ENCODE assay signal across 15 cellular contexts in genomic region chrX:110267874-110268273, GRCh38. TPM values are rescaled to one million over a fixed set of nuclear protein-coding genes. Genes with fewer than 3 reads are reported as not detected.
DNase-seq lines count a peak whose midpoint lies in the region; ATAC-seq and TF ChIP-seq lines count a peak whose summit lies in the region.
"Had no signal": no experiment of that assay in that cellular context is flagged by ENCODE, and none has a peak within 500 bp of the region (broad histone marks: within the 10 kb centered on the region; RNA-seq: fewer than 3 reads in every experiment).

No MANE protein-coding gene starts in this region.

- peaks cover 7% of the 10 kb centered on the region for H3K4me1 ChIP-seq in endodermal cell (ENCODE audit: control insufficient read depth, insufficient read depth, low read length)

- H3K4me3 Mint-ChIP-seq in activated naive CD4-positive, alpha-beta T cell treated with anti-CD3 and anti-CD28 coated beads, Interleukin-2, amount 50 U/mL, for 24 hours = peak overlapping the region; percentile 58
- H3K4me3 Mint-ChIP-seq in activated T-helper 1 cell treated with anti-CD3 and anti-CD28 coated beads, Interleukin-12 subunit alpha, Interleukin-12 subunit beta, Interleukin-2, Interleukin-4 antibody, amounts not matched to agents 30 ng/mL and 10 ng/mL and 1 ng/mL, durations not matched to agents 14 hours and 24 hours and 36 hours = no peak overlapping the region
- peak overlapping the region in 8 of 10 donors; percentile 31 to 49 (median 42) for H3K4me3 Mint-ChIP-seq in naive thymus-derived CD8-positive, alpha-beta T cell
- no peak overlapping the region for H3K4me3 Mint-ChIP-seq in endodermal cell

- H3K9me3 Mint-ChIP-seq in activated naive CD4-positive, alpha-beta T cell treated with anti-CD3 and anti-CD28 coated beads, Interleukin-2, amount 50 U/mL, for 24 hours = no peaks in the 10 kb centered on the region
- no peaks in the 10 kb centered on the region for H3K9me3 Mint-ChIP-seq in activated T-helper 1 cell treated with anti-CD3 and anti-CD28 coated beads, Interleukin-12 subunit alpha, Interleukin-12 subunit beta, Interleukin-2, Interleukin-4 antibody, amounts not matched to agents 30 ng/mL and 10 ng/mL and 1 ng/mL, durations not matched to agents 14 hours and 24 hours and 36 hours
- H3K9me3 Mint-ChIP-seq in naive thymus-derived CD8-positive, alpha-beta T cell = no peaks in the 10 kb centered on the region
- H3K9me3 Mint-ChIP-seq in endodermal cell = peaks cover 2% of the 10 kb centered on the region

- H3K4me1 Mint-ChIP-seq in activated naive CD4-positive, alpha-beta T cell treated with anti-CD3 and anti-CD28 coated beads, Interleukin-2, amount 50 U/mL, for 24 hours = peaks cover 58% of the 10 kb centered on the region
- H3K4me1 Mint-ChIP-seq in activated T-helper 1 cell treated with anti-CD3 and anti-CD28 coated beads, Interleukin-12 subunit alpha, Interleukin-12 subunit beta, Interleukin-2, Interleukin-4 antibody, amounts not matched to agents 30 ng/mL and 10 ng/mL and 1 ng/mL, durations not matched to agents 14 hours and 24 hours and 36 hours (ENCODE audit: low read depth) = peaks cover 28% of the 10 kb centered on the region
- H3K4me1 Mint-ChIP-seq in naive thymus-derived CD8-positive, alpha-beta T cell = peaks cover 7 to 44% (median 32%) of the 10 kb centered on the region in 4 donors
- peaks cover 20% of the 10 kb centered on the region for H3K4me1 Mint-ChIP-seq in endodermal cell

- H3K4me3 ChIP-seq in endodermal cell (ENCODE audit: low read length) = no peak overlapping the region
- H3K4me3 ChIP-seq: mucosa of descending colon had no signal

- H3K27ac Mint-ChIP-seq in activated naive CD4-positive, alpha-beta T cell treated with anti-CD3 and anti-CD28 coated beads, Interleukin-2, amount 50 U/mL, for 24 hours = peak overlapping the region; percentile 90
- peak overlapping the region; percentile 53 for H3K27ac Mint-ChIP-seq in activated T-helper 1 cell treated with anti-CD3 and anti-CD28 coated beads, Interleukin-12 subunit alpha, Interleukin-12 subunit beta, Interleukin-2, Interleukin-4 antibody, amounts not matched to agents 30 ng/mL and 10 ng/mL and 1 ng/mL, durations not matched to agents 14 hours and 24 hours and 36 hours
- peak overlapping the region in 7 of 10 donors; percentile 52 to 86 (median 77) for H3K27ac Mint-ChIP-seq in naive thymus-derived CD8-positive, alpha-beta T cell
- H3K27ac Mint-ChIP-seq in endodermal cell = no peak overlapping the region

- intact Hi-C loops in activated T-helper 1 cell treated with anti-CD3 and anti-CD28 coated beads, Interleukin-12 subunit alpha, Interleukin-12 subunit beta, Interleukin-2, Interleukin-4 antibody, amounts not matched to agents 30 ng/mL and 10 ng/mL and 1 ng/mL, durations not matched to agents 14 hours and 24 hours and 36 hours (cut with micrococcal nuclease) = loop anchor here (5.0 kb wide), 1 partner anchor 44 kb away; no protein-coding TSS in a partner anchor

- H3K27ac ChIP-seq in endodermal cell (ENCODE audit: low read depth, low read length) = no peak overlapping the region
- H3K27ac ChIP-seq: foreskin keratinocyte had no signal

- no peaks in the 10 kb centered on the region for H3K36me3 Mint-ChIP-seq in activated naive CD4-positive, alpha-beta T cell treated with anti-CD3 and anti-CD28 coated beads, Interleukin-2, amount 50 U/mL, for 24 hours
- peaks cover 6% of the 10 kb centered on the region for H3K36me3 Mint-ChIP-seq in activated T-helper 1 cell treated with anti-CD3 and anti-CD28 coated beads, Interleukin-12 subunit alpha, Interleukin-12 subunit beta, Interleukin-2, Interleukin-4 antibody, amounts not matched to agents 30 ng/mL and 10 ng/mL and 1 ng/mL, durations not matched to agents 14 hours and 24 hours and 36 hours (ENCODE audit: low read depth)
- H3K36me3 Mint-ChIP-seq in naive thymus-derived CD8-positive, alpha-beta T cell = peaks cover 0 to 4% (median 0%) of the 10 kb centered on the region in 3 donors
- no peaks in the 10 kb centered on the region for H3K36me3 Mint-ChIP-seq in endodermal cell (ENCODE audit: low read depth)

- H3K27me3 Mint-ChIP-seq in activated naive CD4-positive, alpha-beta T cell treated with anti-CD3 and anti-CD28 coated beads, Interleukin-2, amount 50 U/mL, for 24 hours = no peaks in the 10 kb centered on the region
- H3K27me3 Mint-ChIP-seq in activated T-helper 1 cell treated with anti-CD3 and anti-CD28 coated beads, Interleukin-12 subunit alpha, Interleukin-12 subunit beta, Interleukin-2, Interleukin-4 antibody, amounts not matched to agents 30 ng/mL and 10 ng/mL and 1 ng/mL, durations not matched to agents 14 hours and 24 hours and 36 hours (ENCODE audit: insufficient read depth) = no peaks in the 10 kb centered on the region
- H3K27me3 Mint-ChIP-seq in naive thymus-derived CD8-positive, alpha-beta T cell = no peaks in the 10 kb centered on the region
- H3K27me3 Mint-ChIP-seq in endodermal cell (ENCODE audit: insufficient read depth) = no peaks in the 10 kb centered on the region

- ATAC-seq in naive thymus-derived CD8-positive, alpha-beta T cell = no peak
- no peak for ATAC-seq in HG03571 (IDR thresholded peaks at IDR 0.05; ENCODE audit: unreplicated experiment)
- no peak for ATAC-seq in left lobe of liver
- ATAC-seq: activated CD4-positive, CD25-positive, alpha-beta regulatory T cell treated with anti-CD3 and anti-CD28 coated beads, Interleukin-2, amount 50 U/mL, for 24 hours; foreskin keratinocyte; left cardiac atrium; mucosa of descending colon had no signal

- WGBS in endodermal cell (ENCODE audit: insufficient coverage in 1 of 2, insufficient read length in 1 of 2), 2 experiments = no CpG with 5 or more reads among the region's 2 CpGs

- H3K9ac ChIP-seq in endodermal cell (ENCODE audit: extremely low read depth, low read length, poor library complexity, severe bottlenecking) = no peak overlapping the region

- no peaks in the 10 kb centered on the region for H3K27me3 ChIP-seq in endodermal cell (ENCODE audit: control insufficient read depth, insufficient read depth, low read length, poor library complexity, severe bottlenecking)
- H3K27me3 ChIP-seq: foreskin keratinocyte had no signal

- H3K36me3 ChIP-seq in endodermal cell (ENCODE audit: control insufficient read depth, insufficient read depth, low read length) = peaks cover 5% of the 10 kb centered on the region

- DNase-seq in activated naive CD4-positive, alpha-beta T cell treated with anti-CD3 and anti-CD28 coated beads, Interleukin-2, amount 50 U/mL, for 16 hours = no peak
- DNase-seq in KG1 (lab: John Stamatoyannopoulos, UW) = peak; percentile 1
- no peak for DNase-seq in activated T-helper 1 cell treated with anti-CD3 and anti-CD28 coated beads, Interleukin-12 subunit alpha, Interleukin-12 subunit beta, Interleukin-2, Interleukin-4 antibody, amounts not matched to agents 30 ng/mL and 10 ng/mL and 1 ng/mL, durations not matched to agents 14 hours and 24 hours and 36 hours (ENCODE audit: low spot score)
- no peak for DNase-seq in naive thymus-derived CD8-positive, alpha-beta T cell
- DNase-seq in endodermal cell = no peak
- DNase-seq in left lobe of liver (ENCODE audit: low spot score) = no peak
- DNase-seq: foreskin keratinocyte; left cardiac atrium; mucosa of descending colon; NCI-H2029; stimulated activated CD4-positive, alpha-beta T cell treated with anti-CD3 and anti-CD28 coated beads, Interleukin-2, amount 100 ng/mL, for 24 hours; substantia nigra had no signal

- no peaks in the 10 kb centered on the region for H3K9me3 ChIP-seq in endodermal cell (ENCODE audit: control insufficient read depth, low read length)
- H3K9me3 ChIP-seq: mucosa of descending colon had no signal

- TF ChIP-seq CTCF in endodermal cell (conservative IDR thresholded peaks at IDR 0.05) = no peak

- POLR2A ChIA-PET in naive thymus-derived CD8-positive, alpha-beta T cell (lab: Charles Lee) = interaction anchor here (0.7 to 2.0 kb wide), 2 partner anchors 28 to 50 kb away, joined by 3 to 9 read pairs; partner anchors contain the start of gene AMMECR1

RNA-seq across cellular contexts. Expression of gene AMMECR1, which starts 50.0 kb away (rescaled TPM):
- total RNA-seq in activated T-helper 1 cell treated with anti-CD3 and anti-CD28 coated beads, Interleukin-12 subunit alpha, Interleukin-12 subunit beta, Interleukin-2, Interleukin-4 antibody, amounts not matched to agents 30 ng/mL and 10 ng/mL and 1 ng/mL, durations not matched to agents 14 hours and 24 hours and 36 hours = 11.9 and 14.1 TPM in 2 replicates
- 10 to 100 TPM in 1 of 2 experiments, 1 to 10 TPM in 1; 9.3 to 12.1 TPM for total RNA-seq in naive thymus-derived CD8-positive, alpha-beta T cell
- polyA plus RNA-seq in naive thymus-derived CD8-positive, alpha-beta T cell = 1 to 10 TPM; 4.7 to 6.6 (median 6.1) TPM
- total RNA-seq in endodermal cell (10 to 100 TPM; 26.8 to 62.2 TPM), left lobe of liver (3.0 TPM)
- polyA plus RNA-seq in endodermal cell (2013, experiment 1 of 2) = 12.2 TPM
- polyA plus RNA-seq in endodermal cell (2013, experiment 2 of 2) = 12.2 TPM

Comparison
In these comparisons a context has a peak if more than half of its experiments do, and no peak if none do; other contexts are left out.
1. H3K4me3 Mint-ChIP-seq: peak in activated naive CD4-positive, alpha-beta T cell treated with anti-CD3 and anti-CD28 coated beads, Interleukin-2, amount 50 U/mL, for 24 hours (single experiment) and naive thymus-derived CD8-positive, alpha-beta T cell (8 of 10); none in activated T-helper 1 cell treated with anti-CD3 and anti-CD28 coated beads, Interleukin-12 subunit alpha, Interleukin-12 subunit beta, Interleukin-2, Interleukin-4 antibody, amounts not matched to agents 30 ng/mL and 10 ng/mL and 1 ng/mL, durations not matched to agents 14 hours and 24 hours and 36 hours (single experiment) and endodermal cell (single experiment).